ENCODE assay signal across 1 cellular context in the genomic region with DNA sequence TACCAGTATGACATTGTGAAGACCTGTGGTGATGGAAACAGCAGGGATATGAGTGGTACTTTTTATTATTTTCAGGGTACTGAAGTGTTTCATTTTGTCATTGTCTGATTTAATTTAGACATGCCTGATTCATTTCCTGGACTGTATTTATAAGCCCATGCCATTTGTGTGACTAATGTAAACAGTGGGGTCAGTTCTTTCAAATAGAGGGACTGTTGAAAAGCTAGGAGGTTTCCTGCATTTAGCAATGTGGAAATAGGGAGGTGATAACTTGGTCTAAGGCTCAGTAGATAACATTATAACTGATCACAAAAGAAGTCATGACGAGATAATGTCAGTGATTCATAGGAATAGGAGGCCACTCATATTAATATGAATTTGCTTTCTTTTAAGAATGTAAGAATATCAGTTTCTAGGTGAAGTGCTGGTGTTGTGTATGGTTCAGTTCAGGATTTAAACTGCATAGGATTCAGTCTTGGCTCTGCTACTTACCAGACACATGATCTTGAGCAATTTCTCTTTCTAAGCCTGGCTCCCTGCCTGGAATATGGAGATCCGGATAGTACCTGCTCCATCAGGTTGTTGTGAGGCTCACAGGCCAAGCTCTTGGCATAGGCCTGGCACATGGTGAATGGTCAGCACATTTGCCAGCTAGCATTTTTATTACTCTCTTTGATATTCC.
TF ChIP-seq lines count a peak whose summit lies in the region.

No MANE protein-coding gene starts in this region.

TF ChIP-seq in IMR-90, 13 proteins besides CTCF, POLR2A, EP300 and RAD21:
- no peak for TF ChIP-seq RCOR1 (IDR thresholded peaks at IDR 0.05; ENCODE audit: insufficient replicate concordance, low read length)
- peak; percentile 75 for TF ChIP-seq CEBPB (IDR thresholded peaks at IDR 0.05; ENCODE audit: low read depth, low read length)
- no peak for TF ChIP-seq RFX5 (IDR thresholded peaks at IDR 0.05; ENCODE audit: low read depth, low read length)
- peak; percentile 36; the same call in 1 of the 2 replicates for TF ChIP-seq BHLHE40 (IDR thresholded peaks at IDR 0.05; ENCODE audit: low read depth, low read length)
- peak; percentile 86 for TF ChIP-seq FOS (IDR thresholded peaks at IDR 0.05; ENCODE audit: low read depth, low read length)
